Comparison of ENCODE assay signal across 26 cellular contexts in genomic region chr11:12669930-12670329, GRCh38. TPM values are rescaled to one million over a fixed set of nuclear protein-coding genes. Genes with fewer than 3 reads are reported as not detected.
"Had no signal": no experiment of that assay in that cellular context is flagged by ENCODE, and none has a peak within 500 bp of the region (broad histone marks: within the 10 kb centered on the region; RNA-seq: fewer than 3 reads in every experiment).

No MANE protein-coding gene starts in this region.

- FAIRE-seq: endometrium had no signal

- H3K27ac Mint-ChIP-seq: activated B cell treated with CpG ODN at 0.5 μM for 24 hours; activated CD4-positive, alpha-beta T cell treated with anti-CD3 and anti-CD28 coated beads for 36 hours; activated naive CD8-positive, alpha-beta T cell treated with anti-CD3 and anti-CD28 coated beads for 36 hours; dendritic cell treated with granulocyte-macrophage colony-stimulating factor and Interleukin-4, amounts not matched to agents 40 ng/mL and 50 ng/mL, for 4 days; natural killer cell; stimulated activated naive CD8-positive, alpha-beta T cell treated with anti-CD3 and anti-CD28 coated beads, Interleukin-15, Interleukin-2, amounts not matched to agents 100 ng/mL and 50 ng/mL, for 24 hours; T-helper 1 cell treated with Interleukin-12 subunit alpha and Interleukin-12 subunit beta and Interleukin-4 antibody, amounts not matched to agents 30 μg/mL and 1 μg/mL, for 36 hours had no signal

- DNase-seq: activated B cell treated with CpG ODN at 0.5 μM for 24 hours; activated CD4-positive, alpha-beta T cell treated with anti-CD3 and anti-CD28 coated beads, Interleukin-2, amount 50 U/mL, for 4 hours; activated naive CD4-positive, alpha-beta T cell treated with Interleukin-2 at 50 U/mL for 16 hours; activated naive CD8-positive, alpha-beta T cell treated with anti-CD3 and anti-CD28 coated beads for 36 hours; activated T-cell treated with anti-CD3 and anti-CD28 coated beads, Interleukin-2, amount 50 U/mL, for 48 hours; amygdala; effector CD4-positive, alpha-beta T cell; heart right ventricle; kidney glomerular epithelial cell; left lung; midbrain; natural killer cell; stimulated activated CD4-positive, alpha-beta T cell treated with anti-CD3 and anti-CD28 coated beads, Interleukin-1b, Interleukin-23, amount 100 ng/mL, for 48 hours; substantia nigra; T1000; thyroid gland; upper lobe of right lung had no signal

- H3K9me3 Mint-ChIP-seq: T-helper 1 cell treated with Interleukin-12 subunit alpha and Interleukin-12 subunit beta and Interleukin-4 antibody, amounts not matched to agents 30 μg/mL and 1 μg/mL, for 36 hours had no signal

- H3K4me1 ChIP-seq: thyroid gland had no signal

- H3K9me3 ChIP-seq: left lung, right atrium auricular region, thyroid gland, upper lobe of right lung had no signal

- ATAC-seq: activated CD4-positive, alpha-beta T cell treated with anti-CD3 and anti-CD28 coated beads for 36 hours; heart right ventricle; left lung; natural killer cell; upper lobe of right lung had no signal

- H3K36me3 ChIP-seq: cardiac muscle cell, heart right ventricle, left lung, right atrium auricular region, thyroid gland, upper lobe of right lung had no signal

- H3K4me3 ChIP-seq: cardiac muscle cell, heart right ventricle, left lung, lung, right atrium auricular region, skin epidermis, thyroid gland, upper lobe of right lung had no signal

- H3K27ac ChIP-seq: cardiac muscle cell, heart right ventricle, left lung, right atrium auricular region, thyroid gland, upper lobe of right lung had no signal

- H3K4me3 Mint-ChIP-seq: activated B cell treated with CpG ODN at 0.5 μM for 24 hours; activated CD4-positive, alpha-beta T cell treated with anti-CD3 and anti-CD28 coated beads for 36 hours; activated naive CD8-positive, alpha-beta T cell treated with anti-CD3 and anti-CD28 coated beads for 36 hours; dendritic cell treated with granulocyte-macrophage colony-stimulating factor and Interleukin-4, amounts not matched to agents 40 ng/mL and 50 ng/mL, for 4 days; natural killer cell; stimulated activated naive CD8-positive, alpha-beta T cell treated with anti-CD3 and anti-CD28 coated beads, Interleukin-15, Interleukin-2, amounts not matched to agents 100 ng/mL and 50 ng/mL, for 24 hours; T-helper 1 cell treated with Interleukin-12 subunit alpha and Interleukin-12 subunit beta and Interleukin-4 antibody, amounts not matched to agents 30 μg/mL and 1 μg/mL, for 36 hours had no signal

- H3K27me3 ChIP-seq: cardiac muscle cell, right atrium auricular region, thyroid gland, upper lobe of right lung had no signal

- H3K36me3 Mint-ChIP-seq: activated naive CD8-positive, alpha-beta T cell treated with anti-CD3 and anti-CD28 coated beads for 36 hours had no signal

RNA-seq across cellular contexts. Expression of gene TEAD1, which starts 4.3 kb away (rescaled TPM):
- total RNA-seq: natural killer cell had no signal
